ENCODE assay signal across 8 cellular contexts in genomic region chr9:114587345-114588149, GRCh38. TPM values are rescaled to one million over a fixed set of nuclear protein-coding genes. Genes with fewer than 3 reads are reported as not detected.
DNase-seq lines count a peak whose midpoint lies in the region; ATAC-seq and TF ChIP-seq lines count a peak whose summit lies in the region.

ATP6V1G1 (plus strand) TSS chr9:114587769; CDS start chr9:114587839, 70 bp downstream.

- peak within 1 kb of the TSS; percentile 99 for H3K4me3 Mint-ChIP-seq in T-helper 17 cell

- H3K36me3 Mint-ChIP-seq in T-helper 17 cell (ENCODE audit: low read depth): peaks cover 8% of the 10 kb centered on the region

- peak; percentile 94 for TF ChIP-seq POLR2A in GM15510 (IDR thresholded peaks at IDR 0.05; ENCODE audit: borderline replicate concordance, extremely low read depth, insufficient read length)
- peak; percentile 96 for TF ChIP-seq POLR2A in prostate gland (IDR thresholded peaks at IDR 0.05)

- TF ChIP-seq CTCF in prostate gland (IDR thresholded peaks at IDR 0.05): peak in 2 of 4 experiments; percentile 30 to 31

- peak within 1 kb of the TSS; percentile 100 for H3K27ac Mint-ChIP-seq in T-helper 17 cell

- DNase-seq in NCI-H1694 treated with DMSO at 0.1 percent for 48 hours (lab: John Stamatoyannopoulos, UW) (peak; percentile 91), T-helper 17 cell (peak; percentile 97 to 98 (median 98)), amygdala (lab: John Stamatoyannopoulos, UW) (peak; percentile 85 to 99 (median 95)), left ventricle myocardium superior (peak; percentile 100), prostate gland (ENCODE audit: low spot score) (peak; percentile 99)

- H3K27ac ChIP-seq in prostate gland: peak within 1 kb of the TSS; percentile 95 to 96
- peak within 1 kb of the TSS; percentile 95 for H3K27ac ChIP-seq in urinary bladder (ENCODE audit: low read depth)

- intact Hi-C loops in left ventricle myocardium superior (cut with micrococcal nuclease) (no loop called here), prostate gland (cut with DNase I) (loop anchor here (5.0 to 10.0 kb wide), 3 partner anchors 67 to 193 kb away; partner anchors contain the start of genes TEX53 and WHRN)

- peak within 1 kb of the TSS; percentile 72 to 86 for H3K4me3 ChIP-seq in prostate gland
- H3K4me3 ChIP-seq in urinary bladder (ENCODE audit: low read depth, low read length): peak within 1 kb of the TSS; percentile 80

- H3K4me1 ChIP-seq in prostate gland (replicated peaks) (peaks cover 1% of the 10 kb centered on the region), urinary bladder (ENCODE audit: insufficient read depth) (no peaks in the 10 kb centered on the region)

- H3K27me3 ChIP-seq in prostate gland (replicated peaks; ENCODE audit: insufficient read depth): no peaks in the 10 kb centered on the region

- no peaks in the 10 kb centered on the region for H3K9me3 ChIP-seq in T-helper 17 cell (ENCODE audit: control insufficient read depth, low read length, poor library complexity, severe bottlenecking)
- no peaks in the 10 kb centered on the region for H3K9me3 ChIP-seq in prostate gland

- ATAC-seq in HG02885 (IDR thresholded peaks at IDR 0.05; ENCODE audit: poor library complexity, unreplicated experiment) (peak; percentile 96), T-helper 17 cell (peak; percentile 94), left ventricle myocardium superior (peak; percentile 99)

- WGBS in prostate gland: under 1% methylated on average over 47 of the region's 50 CpGs
- under 1% methylated on average over 50 of the region's 50 CpGs for WGBS in urinary bladder

- peaks cover 43% of the 10 kb centered on the region for H3K4me1 Mint-ChIP-seq in T-helper 17 cell

- no peaks in the 10 kb centered on the region for H3K36me3 ChIP-seq in prostate gland
- H3K36me3 ChIP-seq in urinary bladder (ENCODE audit: insufficient read depth): no peaks in the 10 kb centered on the region

- no peaks in the 10 kb centered on the region for H3K27me3 Mint-ChIP-seq in T-helper 17 cell

RNA-seq across cellular contexts. Expression of gene ATP6V1G1, which starts in this region (rescaled TPM):
- total RNA-seq in T-helper 17 cell: 100 to 1,000 TPM; 101 to 102 TPM
- 64.4 TPM for total RNA-seq in left ventricle myocardium superior
- total RNA-seq in prostate gland: 100 to 1,000 TPM; 262 to 348 TPM
- 127 TPM for total RNA-seq in urinary bladder
- 133 TPM for polyA plus RNA-seq in urinary bladder

Comparison
In these comparisons a context has a peak if more than half of its experiments do, and no peak if none do; other contexts are left out.
1. Peak in every context shown above with its lines: DNase-seq, ATAC-seq, H3K4me3 ChIP-seq and H3K27ac ChIP-seq.